In the genomic region with DNA sequence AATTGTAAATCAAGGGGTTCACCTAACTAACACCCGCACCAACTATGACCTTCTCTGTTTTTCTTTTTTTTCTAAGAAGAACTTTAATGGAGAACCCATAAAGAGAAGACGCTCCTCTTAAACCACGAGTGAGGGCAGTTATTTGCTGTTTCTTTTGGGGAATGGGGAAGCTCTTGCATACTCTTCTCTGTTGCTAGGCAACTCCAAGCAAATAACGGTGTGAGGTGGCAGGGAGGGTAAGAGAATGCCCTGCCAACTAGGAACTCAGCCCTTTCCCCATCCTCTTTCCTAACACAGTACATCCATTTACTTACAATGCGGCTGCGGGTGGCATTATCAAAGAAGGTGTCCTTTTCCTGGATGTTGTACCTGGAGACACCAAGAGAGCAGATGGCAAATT, we compare ENCODE assay signal across 15 cellular contexts.
"Had no signal": no experiment of that assay in that cellular context is flagged by ENCODE, and none has a peak within 500 bp of the region (broad histone marks: within the 10 kb centered on the region; RNA-seq: fewer than 3 reads in every experiment).

No MANE protein-coding gene starts in this region.

- H3K27me3 ChIP-seq: right lobe of liver had no signal

- DNase-seq: activated CD4-positive, alpha-beta T cell treated with anti-CD3 and anti-CD28 coated beads, Interleukin-2, amount 50 U/mL, for 1 hour; activated naive CD8-positive, alpha-beta T cell treated with anti-CD3 and anti-CD28 coated beads, Interleukin-2, amount 10 ng/mL, durations not matched to agents 7 days and 5 days; cortex of kidney; effector CD4-positive, alpha-beta T cell; psoas muscle; right lobe of liver had no signal

- H3K4me1 Mint-ChIP-seq: activated naive CD8-positive, alpha-beta T cell treated with anti-CD3 and anti-CD28 coated beads, Interleukin-2, amount 10 ng/mL, durations not matched to agents 7 days and 5 days; central memory CD8-positive, alpha-beta T cell had no signal

- H3K36me3 ChIP-seq: right lobe of liver had no signal

- H3K9me3 Mint-ChIP-seq: activated T-helper 1 cell treated with anti-CD3 and anti-CD28 coated beads, Interleukin-12 subunit alpha, Interleukin-12 subunit beta, Interleukin-2, Interleukin-4 antibody, amounts not matched to agents 30 ng/mL and 10 ng/mL and 1 ng/mL, durations not matched to agents 14 hours and 24 hours and 36 hours; brain; central memory CD8-positive, alpha-beta T cell; type B pancreatic cell had no signal

- H3K4me2 ChIP-seq: hepatocyte, smooth muscle cell had no signal

- H3K27ac Mint-ChIP-seq: activated naive CD8-positive, alpha-beta T cell treated with anti-CD3 and anti-CD28 coated beads, Interleukin-2, amount 10 ng/mL, durations not matched to agents 7 days and 5 days; activated T-helper 1 cell treated with anti-CD3 and anti-CD28 coated beads, Interleukin-12 subunit alpha, Interleukin-12 subunit beta, Interleukin-2, Interleukin-4 antibody, amounts not matched to agents 30 ng/mL and 10 ng/mL and 1 ng/mL, durations not matched to agents 14 hours and 24 hours and 36 hours; brain; stimulated activated naive CD8-positive, alpha-beta T cell treated with anti-CD3 and anti-CD28 coated beads, Interleukin-15, Interleukin-2, amounts not matched to agents 100 ng/mL and 50 ng/mL, for 24 hours; type B pancreatic cell had no signal

- H2AFZ ChIP-seq: hepatocyte had no signal

- H3K27ac ChIP-seq: esophagus muscularis mucosa, hepatocyte, psoas muscle, right lobe of liver had no signal

- H3K4me1 ChIP-seq: esophagus muscularis mucosa, psoas muscle, right lobe of liver had no signal

- H3K4me3 Mint-ChIP-seq: activated naive CD8-positive, alpha-beta T cell treated with anti-CD3 and anti-CD28 coated beads, Interleukin-2, amount 10 ng/mL, durations not matched to agents 7 days and 5 days; activated T-helper 1 cell treated with anti-CD3 and anti-CD28 coated beads, Interleukin-12 subunit alpha, Interleukin-12 subunit beta, Interleukin-2, Interleukin-4 antibody, amounts not matched to agents 30 ng/mL and 10 ng/mL and 1 ng/mL, durations not matched to agents 14 hours and 24 hours and 36 hours; brain; central memory CD8-positive, alpha-beta T cell; stimulated activated naive CD8-positive, alpha-beta T cell treated with anti-CD3 and anti-CD28 coated beads, Interleukin-15, Interleukin-2, amounts not matched to agents 100 ng/mL and 50 ng/mL, for 24 hours; type B pancreatic cell had no signal

- H3K36me3 Mint-ChIP-seq: activated naive CD8-positive, alpha-beta T cell treated with anti-CD3 and anti-CD28 coated beads, Interleukin-2, amount 10 ng/mL, durations not matched to agents 7 days and 5 days; brain; type B pancreatic cell had no signal

- ATAC-seq: activated CD4-positive, CD25-positive, alpha-beta regulatory T cell treated with anti-CD3 and anti-CD28 coated beads, Interleukin-2, amount 50 U/mL, for 24 hours; psoas muscle; right lobe of liver had no signal

- H3K4me3 ChIP-seq: esophagus muscularis mucosa, hepatocyte, psoas muscle, right lobe of liver, smooth muscle cell had no signal

- H3K79me2 ChIP-seq: hepatocyte had no signal
